In genomic region chr4:57053508-57053907, GRCh38 we compare ENCODE assay signal across 2 cellular contexts.
TF ChIP-seq lines count a peak whose summit lies in the region.

No MANE protein-coding gene starts in this region.

TF ChIP-seq in SK-N-SH treated with all-trans-retinoic acid at 6 μM for 48 hours, 23 proteins besides CTCF, POLR2A, EP300 and RAD21:
- TF ChIP-seq ISL1 (CRISPR knock-in tag; IDR thresholded peaks at IDR 0.05), result 0 out of 2 replicates have a peak, but pooled peaks have one; percentile 20
- no peak for TF ChIP-seq ZNF565 (CRISPR knock-in tag; conservative IDR thresholded peaks at IDR 0.05; ENCODE audit: low read depth)
- no peak for TF ChIP-seq ZFP3 (CRISPR knock-in tag; IDR thresholded peaks at IDR 0.05)
- TF ChIP-seq, protein P1, sequence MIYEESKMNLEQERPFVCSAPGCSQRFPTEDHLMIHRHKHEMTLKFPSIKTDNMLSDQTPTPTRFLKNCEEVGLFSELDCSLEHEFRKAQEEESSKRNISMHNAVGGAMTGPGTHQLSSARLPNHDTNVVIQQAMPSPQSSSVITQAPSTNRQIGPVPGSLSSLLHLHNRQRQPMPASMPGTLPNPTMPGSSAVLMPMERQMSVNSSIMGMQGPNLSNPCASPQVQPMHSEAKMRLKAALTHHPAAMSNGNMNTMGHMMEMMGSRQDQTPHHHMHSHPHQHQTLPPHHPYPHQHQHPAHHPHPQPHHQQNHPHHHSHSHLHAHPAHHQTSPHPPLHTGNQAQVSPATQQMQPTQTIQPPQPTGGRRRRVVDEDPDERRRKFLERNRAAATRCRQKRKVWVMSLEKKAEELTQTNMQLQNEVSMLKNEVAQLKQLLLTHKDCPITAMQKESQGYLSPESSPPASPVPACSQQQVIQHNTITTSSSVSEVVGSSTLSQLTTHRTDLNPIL (CRISPR knock-in tag; IDR thresholded peaks at IDR 0.05; ENCODE audit: low read depth), result peak; percentile 44; the same call in 1 of the 2 replicates
- no peak for TF ChIP-seq GLIS3 (CRISPR knock-in tag; IDR thresholded peaks at IDR 0.05)
- TF ChIP-seq TOX (CRISPR knock-in tag; IDR thresholded peaks at IDR 0.05; ENCODE audit: borderline replicate concordance), result no peak

TF ChIP-seq in SK-N-SH, 30 proteins besides CTCF, POLR2A, EP300 and RAD21:
- TF ChIP-seq FOSL2 (IDR thresholded peaks at IDR 0.05; ENCODE audit: borderline replicate concordance, low read depth) (no peak), USF2 (IDR thresholded peaks at IDR 0.05; ENCODE audit: borderline replicate concordance, low read depth, low read length) (no peak), ZBTB33 (IDR thresholded peaks at IDR 0.05; ENCODE audit: borderline replicate concordance, low read depth) (no peak), PBX3 (IDR thresholded peaks at IDR 0.05) (no peak), CHD2 (IDR thresholded peaks at IDR 0.05; ENCODE audit: low read length, partially characterized antibody) (no peak), GATA2 (CRISPR knock-in tag; IDR thresholded peaks at IDR 0.05) (no peak), FOXM1 (IDR thresholded peaks at IDR 0.05; ENCODE audit: low read depth) (no peak), JUND (IDR thresholded peaks at IDR 0.05) (no peak), TCF12 (IDR thresholded peaks at IDR 0.05) (no peak), SMC3 (IDR thresholded peaks at IDR 0.05; ENCODE audit: low read depth, low read length) (no peak)
- TF ChIP-seq, protein P2, sequence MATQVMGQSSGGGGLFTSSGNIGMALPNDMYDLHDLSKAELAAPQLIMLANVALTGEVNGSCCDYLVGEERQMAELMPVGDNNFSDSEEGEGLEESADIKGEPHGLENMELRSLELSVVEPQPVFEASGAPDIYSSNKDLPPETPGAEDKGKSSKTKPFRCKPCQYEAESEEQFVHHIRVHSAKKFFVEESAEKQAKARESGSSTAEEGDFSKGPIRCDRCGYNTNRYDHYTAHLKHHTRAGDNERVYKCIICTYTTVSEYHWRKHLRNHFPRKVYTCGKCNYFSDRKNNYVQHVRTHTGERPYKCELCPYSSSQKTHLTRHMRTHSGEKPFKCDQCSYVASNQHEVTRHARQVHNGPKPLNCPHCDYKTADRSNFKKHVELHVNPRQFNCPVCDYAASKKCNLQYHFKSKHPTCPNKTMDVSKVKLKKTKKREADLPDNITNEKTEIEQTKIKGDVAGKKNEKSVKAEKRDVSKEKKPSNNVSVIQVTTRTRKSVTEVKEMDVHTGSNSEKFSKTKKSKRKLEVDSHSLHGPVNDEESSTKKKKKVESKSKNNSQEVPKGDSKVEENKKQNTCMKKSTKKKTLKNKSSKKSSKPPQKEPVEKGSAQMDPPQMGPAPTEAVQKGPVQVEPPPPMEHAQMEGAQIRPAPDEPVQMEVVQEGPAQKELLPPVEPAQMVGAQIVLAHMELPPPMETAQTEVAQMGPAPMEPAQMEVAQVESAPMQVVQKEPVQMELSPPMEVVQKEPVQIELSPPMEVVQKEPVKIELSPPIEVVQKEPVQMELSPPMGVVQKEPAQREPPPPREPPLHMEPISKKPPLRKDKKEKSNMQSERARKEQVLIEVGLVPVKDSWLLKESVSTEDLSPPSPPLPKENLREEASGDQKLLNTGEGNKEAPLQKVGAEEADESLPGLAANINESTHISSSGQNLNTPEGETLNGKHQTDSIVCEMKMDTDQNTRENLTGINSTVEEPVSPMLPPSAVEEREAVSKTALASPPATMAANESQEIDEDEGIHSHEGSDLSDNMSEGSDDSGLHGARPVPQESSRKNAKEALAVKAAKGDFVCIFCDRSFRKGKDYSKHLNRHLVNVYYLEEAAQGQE (IDR thresholded peaks at IDR 0.05; ENCODE audit: low read depth, low read length), result no peak
- TF ChIP-seq, protein P3, sequence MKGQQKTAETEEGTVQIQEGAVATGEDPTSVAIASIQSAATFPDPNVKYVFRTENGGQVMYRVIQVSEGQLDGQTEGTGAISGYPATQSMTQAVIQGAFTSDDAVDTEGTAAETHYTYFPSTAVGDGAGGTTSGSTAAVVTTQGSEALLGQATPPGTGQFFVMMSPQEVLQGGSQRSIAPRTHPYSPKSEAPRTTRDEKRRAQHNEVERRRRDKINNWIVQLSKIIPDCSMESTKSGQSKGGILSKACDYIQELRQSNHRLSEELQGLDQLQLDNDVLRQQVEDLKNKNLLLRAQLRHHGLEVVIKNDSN (IDR thresholded peaks at IDR 0.05; ENCODE audit: borderline replicate concordance, low read depth), result no peak
